ENCODE assay signal across 8 cellular contexts in the genomic region with DNA sequence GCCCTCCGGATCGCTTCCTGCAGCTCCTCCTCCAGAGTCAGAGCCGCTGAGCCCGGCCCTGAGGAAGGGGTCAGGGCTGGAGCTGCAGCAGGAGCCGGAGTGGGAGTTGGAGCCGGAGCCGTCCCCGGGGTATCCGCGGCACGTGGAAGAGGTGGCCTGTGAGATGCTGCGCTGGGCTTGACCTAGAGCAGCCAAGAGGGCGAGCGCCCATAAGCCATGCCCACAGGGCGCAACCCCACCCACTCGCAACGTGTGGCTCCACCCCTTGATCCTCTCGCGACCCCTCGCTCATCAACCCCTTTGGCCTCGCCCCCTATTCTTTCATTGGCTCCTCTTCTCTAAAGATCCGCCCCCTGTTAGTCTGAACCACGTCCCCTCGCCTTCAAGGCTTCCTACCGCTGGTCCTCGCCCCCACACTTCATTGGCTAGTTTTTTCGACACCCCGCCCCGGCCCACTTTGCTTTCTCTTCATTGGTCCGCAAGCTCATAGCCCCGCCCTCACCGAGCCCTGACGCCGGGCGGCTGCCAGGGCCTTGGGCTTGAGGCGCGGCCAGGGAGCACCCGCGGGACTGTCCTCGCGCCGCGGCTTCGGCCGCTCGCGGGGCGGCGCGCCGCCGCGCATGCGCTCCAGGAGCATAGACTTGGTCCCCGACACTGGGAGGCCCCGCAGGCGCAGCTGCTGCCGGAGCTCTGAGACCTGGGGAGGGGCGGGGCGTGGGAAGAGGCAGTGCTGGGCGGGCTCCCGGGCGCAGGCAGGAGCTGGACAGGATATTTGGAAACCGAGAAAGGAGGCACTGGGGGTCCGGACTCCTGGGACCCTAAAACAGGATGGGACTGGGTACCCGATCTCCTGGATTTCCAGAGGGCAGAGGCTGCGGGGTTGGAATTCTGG. TPM values are rescaled to one million over a fixed set of nuclear protein-coding genes. Genes with fewer than 3 reads are reported as not detected.
DNase-seq lines count a peak whose midpoint lies in the region; ATAC-seq and TF ChIP-seq lines count a peak whose summit lies in the region.

No MANE protein-coding gene starts in this region.

- H3K9me3 Mint-ChIP-seq in GM23338: peaks cover 10% of the 10 kb centered on the region; the same call in 2 of the 3 replicates
- H3K9me3 Mint-ChIP-seq in natural killer cell treated with Interleukin-12 subunit alpha and Interleukin-12 subunit beta and Interleukin-15 and Interleukin-18, amount 100 ng/mL, for 72 hours: no peaks in the 10 kb centered on the region

- no peaks in the 10 kb centered on the region for H4K20me1 ChIP-seq in GM23338 (replicated peaks; ENCODE audit: insufficient read depth)

- peak overlapping the region; percentile 54; the same call in 1 of the 2 replicates for H2AFZ ChIP-seq in GM23338

- H3K4me3 Mint-ChIP-seq in GM23338: peak overlapping the region; percentile 87
- H3K4me3 Mint-ChIP-seq in natural killer cell treated with Interleukin-12 subunit alpha and Interleukin-12 subunit beta and Interleukin-15 and Interleukin-18, amount 100 ng/mL, for 72 hours: peak overlapping the region; percentile 77

- H3K4me1 Mint-ChIP-seq in GM23338: peaks cover 32% of the 10 kb centered on the region
- peaks cover 2 to 9% of the 10 kb centered on the region in 2 donors for H3K4me1 Mint-ChIP-seq in natural killer cell treated with Interleukin-12 subunit alpha and Interleukin-12 subunit beta and Interleukin-15 and Interleukin-18, amount 100 ng/mL, for 72 hours (ENCODE audit: low read depth in 2 of 2)

- H3K79me2 ChIP-seq in GM23338 (replicated peaks; ENCODE audit: insufficient read depth): no peaks in the 10 kb centered on the region

- peaks cover 7% of the 10 kb centered on the region; the same call in 2 of the 3 replicates for H3K36me3 Mint-ChIP-seq in GM23338 (ENCODE audit: low read depth)
- no peaks in the 10 kb centered on the region for H3K36me3 Mint-ChIP-seq in natural killer cell treated with Interleukin-12 subunit alpha and Interleukin-12 subunit beta and Interleukin-15 and Interleukin-18, amount 100 ng/mL, for 72 hours

- H3K4me3 ChIP-seq in GM23338 (peak overlapping the region; percentile 85), fibroblast of the aortic adventitia (ENCODE audit: low read depth, low read length) (peak overlapping the region; percentile 81)

- H3K9me2 ChIP-seq in GM23338 (ENCODE audit: insufficient read depth): no peaks in the 10 kb centered on the region

- no peak overlapping the region for H3K27ac Mint-ChIP-seq in GM23338
- peak overlapping the region; percentile 66 to 79 for H3K27ac Mint-ChIP-seq in natural killer cell treated with Interleukin-12 subunit alpha and Interleukin-12 subunit beta and Interleukin-15 and Interleukin-18, amount 100 ng/mL, for 72 hours

- H3F3A ChIP-seq in GM23338 (replicated peaks; ENCODE audit: low read depth): peaks cover 10% of the 10 kb centered on the region; the same call in 1 of the 2 replicates

- peak overlapping the region; percentile 78; the same call in 1 of the 2 replicates for H3K27ac ChIP-seq in GM23338 (ENCODE audit: low read depth)

- peaks cover 33% of the 10 kb centered on the region for H3K4me1 ChIP-seq in GM23338 (ENCODE audit: insufficient read depth)

- H3K36me3 ChIP-seq in GM23338 (ENCODE audit: insufficient read depth): no peaks in the 10 kb centered on the region

- TF ChIP-seq CTCF in GM23338 (conservative IDR thresholded peaks at IDR 0.05; ENCODE audit: low read depth in 2 of 2) (no peak), fibroblast of the aortic adventitia (IDR thresholded peaks at IDR 0.05; ENCODE audit: insufficient read depth, low read length) (no peak)

- peak; percentile 100 for DNase-seq in Daoy (ENCODE audit: low read depth)
- DNase-seq in GM23338 (ENCODE audit: low spot score): peak; percentile 100
- DNase-seq in Kasumi-1 (lab: John Stamatoyannopoulos, UW): peak; percentile 99 to 100
- peak; percentile 97 for DNase-seq in RPMI8226
- peak; percentile 94 for DNase-seq in activated T-helper 9 cell treated with anti-CD3 and anti-CD28 coated beads, Interleukin-2, amount 50 U/mL, for 16 hours (ENCODE audit: low read depth)
- peak; percentile 99 for DNase-seq in fibroblast of the aortic adventitia (ENCODE audit: low read depth)
- DNase-seq in natural killer cell treated with Interleukin-12 subunit alpha and Interleukin-12 subunit beta and Interleukin-15 and Interleukin-18, amount 100 ng/mL, for 72 hours (ENCODE audit: low spot score): peak; percentile 99
- peak; percentile 98 for DNase-seq in stimulated activated naive CD4-positive, alpha-beta T cell treated with Interleukin-2 at 50 U/mL for 16 hours (lab: John Stamatoyannopoulos, UW)

- H3K27me3 ChIP-seq in GM23338 (ENCODE audit: insufficient read depth): no peaks in the 10 kb centered on the region

- ATAC-seq in GM23338: peak; percentile 82
- ATAC-seq in natural killer cell treated with Interleukin-12 subunit alpha and Interleukin-12 subunit beta and Interleukin-15 and Interleukin-18, amount 100 ng/mL, for 72 hours: peak; percentile 95 to 96

- H3K27me3 Mint-ChIP-seq in GM23338 (ENCODE audit: insufficient read depth, low read depth, poor library complexity): peaks cover 24% of the 10 kb centered on the region
- H3K27me3 Mint-ChIP-seq in natural killer cell treated with Interleukin-12 subunit alpha and Interleukin-12 subunit beta and Interleukin-15 and Interleukin-18, amount 100 ng/mL, for 72 hours: no peaks in the 10 kb centered on the region

- H3K4me2 ChIP-seq in GM23338: peak overlapping the region; percentile 92

RNA-seq across cellular contexts. Expression of gene MAMSTR, which starts 5.4 kb away (rescaled TPM):
- total RNA-seq in Daoy (2014; rRNA removed; shearing (Covaris generic)): 0.34 and 2.9 TPM in 2 replicates
- 0.39 and 1.9 TPM in 2 replicates for total RNA-seq in GM23338 (2014; rRNA removed; shearing (Covaris generic))
- polyA plus RNA-seq in GM23338 (2016; fragmentation: Nextera tagmentation; extraction: Ambion mirVana): 2.0 and 2.5 TPM in 2 replicates
- 2.5 and 8.0 TPM in 2 replicates for total RNA-seq in fibroblast of the aortic adventitia (ENCODE audit: low replicate concordance)
- total RNA-seq in natural killer cell treated with Interleukin-12 subunit alpha and Interleukin-12 subunit beta and Interleukin-15 and Interleukin-18, amount 100 ng/mL, for 72 hours: 1 to 10 TPM; 1.0 to 1.2 TPM

RNA-seq across cellular contexts. Expression of gene FUT2, which starts 18.3 kb away (rescaled TPM):
- total RNA-seq in Daoy (2014; rRNA removed; shearing (Covaris generic)): not detected in 2 replicates
- 2.2 and 5.6 TPM in 2 replicates for total RNA-seq in GM23338 (2014; rRNA removed; shearing (Covaris generic))
- 4.8 and 5.0 TPM in 2 replicates for polyA plus RNA-seq in GM23338 (2016; fragmentation: Nextera tagmentation; extraction: Ambion mirVana)
- not detected in 2 replicates for total RNA-seq in fibroblast of the aortic adventitia (ENCODE audit: low replicate concordance)
- total RNA-seq in natural killer cell treated with Interleukin-12 subunit alpha and Interleukin-12 subunit beta and Interleukin-15 and Interleukin-18, amount 100 ng/mL, for 72 hours: not detected

RNA-seq across cellular contexts. Expression of gene RASIP1, which starts 26.3 kb away (rescaled TPM):
- 0.17 TPM in 1 of 2 replicates, not detected in the other for total RNA-seq in Daoy (2014; rRNA removed; shearing (Covaris generic))
- total RNA-seq in GM23338 (2014; rRNA removed; shearing (Covaris generic)): 14.8 and 18.0 TPM in 2 replicates
- 9.2 and 11.2 TPM in 2 replicates for polyA plus RNA-seq in GM23338 (2016; fragmentation: Nextera tagmentation; extraction: Ambion mirVana)
- 0.16 and 0.45 TPM in 2 replicates for total RNA-seq in fibroblast of the aortic adventitia (ENCODE audit: low replicate concordance)
- under 1 TPM; 0.12 to 0.95 TPM for total RNA-seq in natural killer cell treated with Interleukin-12 subunit alpha and Interleukin-12 subunit beta and Interleukin-15 and Interleukin-18, amount 100 ng/mL, for 72 hours

RNA-seq across cellular contexts. Expression of gene IZUMO1, which starts 32.6 kb away (rescaled TPM):
- total RNA-seq in Daoy (2014; rRNA removed; shearing (Covaris generic)): not detected in 2 replicates
- total RNA-seq in GM23338 (2014; rRNA removed; shearing (Covaris generic)): 1.7 and 3.5 TPM in 2 replicates
- polyA plus RNA-seq in GM23338 (2016; fragmentation: Nextera tagmentation; extraction: Ambion mirVana): 1.2 and 1.3 TPM in 2 replicates
- total RNA-seq in fibroblast of the aortic adventitia (ENCODE audit: low replicate concordance): not detected in 2 replicates
- total RNA-seq in natural killer cell treated with Interleukin-12 subunit alpha and Interleukin-12 subunit beta and Interleukin-15 and Interleukin-18, amount 100 ng/mL, for 72 hours: not detected

RNA-seq across cellular contexts. Expression of gene FUT1, which starts 38.3 kb away (rescaled TPM):
- 0.39 TPM in 1 of 2 replicates, not detected in the other for total RNA-seq in Daoy (2014; rRNA removed; shearing (Covaris generic))
- total RNA-seq in GM23338 (2014; rRNA removed; shearing (Covaris generic)): 20.3 and 20.8 TPM in 2 replicates
- 4.4 and 4.7 TPM in 2 replicates for polyA plus RNA-seq in GM23338 (2016; fragmentation: Nextera tagmentation; extraction: Ambion mirVana)
- total RNA-seq in fibroblast of the aortic adventitia (ENCODE audit: low replicate concordance): under 0.01 TPM in 1 of 2 replicates, not detected in the other
- total RNA-seq in natural killer cell treated with Interleukin-12 subunit alpha and Interleukin-12 subunit beta and Interleukin-15 and Interleukin-18, amount 100 ng/mL, for 72 hours: under 1 TPM in 1 of 2 donors, not detected in 1; 0.21 TPM

Comparison
In these comparisons a context has a peak if more than half of its experiments do, and no peak if none do; other contexts are left out.
1. Peak in every context shown above with its lines: DNase-seq, ATAC-seq, H3K4me3 ChIP-seq and H3K27ac ChIP-seq.